8 cellular contexts compared by ENCODE assay signal in the genomic region with DNA sequence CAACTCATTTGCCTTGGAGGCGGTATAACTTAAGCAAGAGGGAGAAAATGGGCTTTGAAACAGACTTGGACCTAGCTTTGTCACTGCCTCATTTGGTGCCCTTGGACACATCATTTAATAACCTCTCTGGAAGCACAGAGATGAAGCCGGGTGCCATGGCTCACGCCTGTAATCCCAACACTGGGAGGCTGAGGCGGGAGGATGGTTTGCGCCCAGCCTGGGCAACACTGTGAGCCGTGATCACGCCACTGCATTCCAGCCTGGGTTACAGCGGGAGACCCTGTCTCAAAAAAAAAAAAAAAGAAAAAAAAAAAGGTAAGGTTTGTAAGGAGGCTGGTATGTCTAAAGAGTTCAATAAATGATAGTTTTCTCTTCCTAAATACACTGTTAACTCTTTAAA. TPM values are rescaled to one million over a fixed set of nuclear protein-coding genes. Genes with fewer than 3 reads are reported as not detected.
DNase-seq lines count a peak whose midpoint lies in the region; ATAC-seq and TF ChIP-seq lines count a peak whose summit lies in the region.

No MANE protein-coding gene starts in this region.

- H3K4me3 ChIP-seq in adipocyte (ENCODE audit: low read length) (peak overlapping the region; percentile 91), lower lobe of right lung (peak overlapping the region; percentile 88), aorta (ENCODE audit: low read length in 2 of 2) (peak overlapping the region; percentile 74 to 79)

- intact Hi-C loops in lower lobe of right lung (cut with DNase I), result no loop called here
- intact Hi-C loops in aorta (cut with DNase I), result no loop called here

- H3K27ac ChIP-seq in lower lobe of right lung, result peak overlapping the region; percentile 81
- no peak overlapping the region for H3K27ac ChIP-seq in aorta (ENCODE audit: low read depth in 1 of 2, low read length in 2 of 2)

- WGBS in aorta, 2 donors, result 33 to 37% methylated on average over 8 of the region's 8 CpGs

- peak; percentile 1 for DNase-seq in stimulated activated naive CD4-positive, alpha-beta T cell treated with Interleukin-2 at 50 U/mL for 16 hours (lab: John Stamatoyannopoulos, UW)
- DNase-seq in stimulated activated naive CD4-positive, alpha-beta T cell (lab: John Stamatoyannopoulos, UW), result no peak
- DNase-seq in adipocyte (ENCODE audit: low read depth) (peak; percentile 32), lower lobe of right lung (no peak), aorta (no peak), CD1c-positive myeloid dendritic cell (ENCODE audit: extremely low spot score) (no peak)

- TF ChIP-seq CTCF in lower lobe of right lung (IDR thresholded peaks at IDR 0.05), result no peak

- H3K4me1 ChIP-seq in adipocyte (ENCODE audit: control insufficient read depth, insufficient read depth, low read length), result peaks cover 17% of the 10 kb centered on the region
- peaks cover 23% of the 10 kb centered on the region for H3K4me1 ChIP-seq in lower lobe of right lung
- peaks cover 0 to 7% of the 10 kb centered on the region in 2 donors for H3K4me1 ChIP-seq in aorta (ENCODE audit: control insufficient read depth in 1 of 2, insufficient read depth in 2 of 2, low read length in 2 of 2)

- ATAC-seq in lower lobe of right lung (no peak), aorta (ENCODE audit: low FRiP score) (no peak), GM21447 (IDR thresholded peaks at IDR 0.05; ENCODE audit: unreplicated experiment) (no peak), HG03521 (IDR thresholded peaks at IDR 0.05; ENCODE audit: unreplicated experiment) (no peak)

- H3K36me3 ChIP-seq in adipocyte (ENCODE audit: control insufficient read depth, insufficient read depth, low read length, severe bottlenecking), result peaks cover 37% of the 10 kb centered on the region
- H3K36me3 ChIP-seq in lower lobe of right lung, result peaks cover 43% of the 10 kb centered on the region
- peaks cover 0 to 2% of the 10 kb centered on the region in 2 donors for H3K36me3 ChIP-seq in aorta (ENCODE audit: control insufficient read depth in 1 of 2, insufficient read depth in 2 of 2, low read length in 1 of 2)

- H3K9me3 ChIP-seq in adipocyte (ENCODE audit: control insufficient read depth, low read length) (no peaks in the 10 kb centered on the region), lower lobe of right lung (no peaks in the 10 kb centered on the region), aorta (ENCODE audit: control insufficient read depth, low read length) (no peaks in the 10 kb centered on the region)

- H3K27me3 ChIP-seq in adipocyte (replicated peaks; ENCODE audit: control insufficient read depth, insufficient read depth, low read length) (no peaks in the 10 kb centered on the region), lower lobe of right lung (ENCODE audit: low read depth) (no peaks in the 10 kb centered on the region), aorta (ENCODE audit: control insufficient read depth in 1 of 2, insufficient read depth in 2 of 2, low read length in 1 of 2) (no peaks in the 10 kb centered on the region)

- H3K9ac ChIP-seq in adipocyte (ENCODE audit: low read length), result peak overlapping the region; percentile 92

RNA-seq across cellular contexts. Expression of a gene that starts 0.8 kb away (rescaled TPM):
- total RNA-seq in lower lobe of right lung (41.6 TPM), aorta (10 to 100 TPM; 34.1 to 39.1 TPM)
- polyA plus RNA-seq in aorta, result 10 to 100 TPM; 56.4 to 77.0 TPM

RNA-seq across cellular contexts. Expression of a gene that starts 1.0 kb away (rescaled TPM):
- total RNA-seq in lower lobe of right lung (15.2 TPM), aorta (10 to 100 TPM; 13.9 to 18.6 TPM)
- 10 to 100 TPM; 14.9 to 23.9 TPM for polyA plus RNA-seq in aorta

Comparison
In these comparisons a context has a peak if more than half of its experiments do, and no peak if none do; other contexts are left out.
1. DNase-seq: peak in stimulated activated naive CD4-positive, alpha-beta T cell treated with Interleukin-2 at 50 U/mL for 16 hours (single experiment) and adipocyte (single experiment); none in stimulated activated naive CD4-positive, alpha-beta T cell (0 of 6), lower lobe of right lung (single experiment), aorta (0 of 2) and CD1c-positive myeloid dendritic cell (single experiment).
2. Peak in every context shown above with its lines, with median percentiles within 50 percentile points of each other: H3K4me3 ChIP-seq.